1 cellular context compared by ENCODE assay signal in the genomic region with DNA sequence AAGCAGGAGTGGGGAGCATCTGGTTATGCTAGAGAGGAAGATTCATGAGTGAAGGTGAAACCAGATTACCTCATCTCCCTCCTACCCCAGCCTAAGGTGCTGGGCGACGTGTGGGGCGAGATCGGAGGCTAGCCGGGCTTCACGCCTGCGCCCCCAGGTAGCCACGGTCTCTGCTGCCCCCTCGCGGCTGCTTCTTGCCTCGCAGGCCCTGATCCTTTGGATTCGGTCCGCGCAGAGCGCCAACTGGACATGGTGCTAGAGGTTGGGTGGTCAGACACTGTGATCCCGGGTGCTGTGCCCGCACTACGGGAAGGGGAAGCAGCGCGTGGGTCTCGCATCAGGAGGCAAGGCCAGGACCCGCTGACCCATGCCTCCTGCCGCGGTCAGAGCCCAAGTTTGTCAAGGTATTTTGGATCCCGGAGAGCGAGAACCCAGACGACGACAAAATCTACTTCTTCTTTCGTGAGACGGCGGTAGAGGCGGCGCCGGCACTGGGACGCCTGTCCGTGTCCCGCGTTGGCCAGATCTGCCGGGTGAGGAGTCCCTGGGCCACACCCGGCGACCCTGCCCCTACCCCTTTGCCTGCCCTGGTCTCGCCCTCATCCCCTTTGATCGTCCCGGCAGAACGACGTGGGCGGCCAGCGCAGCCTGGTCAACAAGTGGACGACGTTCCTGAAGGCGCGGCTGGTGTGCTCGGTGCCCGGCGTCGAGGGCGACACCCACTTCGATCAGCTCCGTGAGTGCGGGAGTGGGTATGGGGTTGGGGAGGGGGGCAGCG.
TF ChIP-seq lines count a peak whose summit lies in the region.

No MANE protein-coding gene starts in this region.

TF ChIP-seq in HepG2, 621 proteins besides CTCF, POLR2A, EP300 and RAD21 (continued from another document and continues in another):
- TF ChIP-seq ISX (CRISPR knock-in tag; conservative IDR thresholded peaks at IDR 0.05) = no peak
- TF ChIP-seq CCAR2 (optimal IDR thresholded peaks at IDR 0.05; ENCODE audit: low read depth, low read length) = no peak
- peak; percentile 46; the same call in 1 of the 2 replicates for TF ChIP-seq SIX4 (CRISPR knock-in tag; IDR thresholded peaks at IDR 0.05)
- 0 out of 2 replicates have a peak, but pooled peaks have one; percentile 59 for TF ChIP-seq ZNF772 (CRISPR knock-in tag; IDR thresholded peaks at IDR 0.05)
- no peak for TF ChIP-seq MEIS1 (CRISPR knock-in tag; IDR thresholded peaks at IDR 0.05; ENCODE audit: borderline replicate concordance)
- TF ChIP-seq TAF1 (CRISPR knock-in tag; IDR thresholded peaks at IDR 0.05) = no peak
- no peak for TF ChIP-seq TBP (CRISPR knock-in tag; IDR thresholded peaks at IDR 0.05)
- TF ChIP-seq ZNF746 (CRISPR knock-in tag; IDR thresholded peaks at IDR 0.05) = peak; percentile 36; the same call in 1 of the 2 replicates
- TF ChIP-seq, protein P1, sequence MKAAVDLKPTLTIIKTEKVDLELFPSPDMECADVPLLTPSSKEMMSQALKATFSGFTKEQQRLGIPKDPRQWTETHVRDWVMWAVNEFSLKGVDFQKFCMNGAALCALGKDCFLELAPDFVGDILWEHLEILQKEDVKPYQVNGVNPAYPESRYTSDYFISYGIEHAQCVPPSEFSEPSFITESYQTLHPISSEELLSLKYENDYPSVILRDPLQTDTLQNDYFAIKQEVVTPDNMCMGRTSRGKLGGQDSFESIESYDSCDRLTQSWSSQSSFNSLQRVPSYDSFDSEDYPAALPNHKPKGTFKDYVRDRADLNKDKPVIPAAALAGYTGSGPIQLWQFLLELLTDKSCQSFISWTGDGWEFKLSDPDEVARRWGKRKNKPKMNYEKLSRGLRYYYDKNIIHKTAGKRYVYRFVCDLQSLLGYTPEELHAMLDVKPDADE (CRISPR knock-in tag; IDR thresholded peaks at IDR 0.05) = no peak
- no peak for TF ChIP-seq BRD4 (CRISPR knock-in tag; IDR thresholded peaks at IDR 0.05)
- peak; percentile 39 for TF ChIP-seq PHF5A (CRISPR knock-in tag; IDR thresholded peaks at IDR 0.05; ENCODE audit: low read depth, unreplicated experiment)
- peak; percentile 47; the same call in 1 of the 2 replicates for TF ChIP-seq KAT8 (CRISPR knock-in tag; IDR thresholded peaks at IDR 0.05)
- TF ChIP-seq ARNTL (CRISPR knock-in tag; IDR thresholded peaks at IDR 0.05) = no peak
- TF ChIP-seq, protein P2, sequence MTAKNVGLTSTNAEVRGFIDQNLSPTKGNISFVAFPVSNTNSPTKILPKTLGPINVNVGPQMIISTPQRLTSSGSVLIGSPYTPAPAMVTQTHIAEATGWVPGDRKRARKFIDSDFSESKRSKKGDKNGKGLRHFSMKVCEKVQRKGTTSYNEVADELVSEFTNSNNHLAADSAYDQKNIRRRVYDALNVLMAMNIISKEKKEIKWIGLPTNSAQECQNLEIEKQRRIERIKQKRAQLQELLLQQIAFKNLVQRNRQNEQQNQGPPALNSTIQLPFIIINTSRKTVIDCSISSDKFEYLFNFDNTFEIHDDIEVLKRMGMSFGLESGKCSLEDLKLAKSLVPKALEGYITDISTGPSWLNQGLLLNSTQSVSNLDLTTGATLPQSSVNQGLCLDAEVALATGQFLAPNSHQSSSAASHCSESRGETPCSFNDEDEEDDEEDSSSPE (CRISPR knock-in tag; IDR thresholded peaks at IDR 0.05) = no peak
- TF ChIP-seq MAFG (CRISPR knock-in tag; IDR thresholded peaks at IDR 0.05) = no peak
- TF ChIP-seq GTF2F1 (IDR thresholded peaks at IDR 0.05; ENCODE audit: low read length) = no peak
- TF ChIP-seq, protein P3, sequence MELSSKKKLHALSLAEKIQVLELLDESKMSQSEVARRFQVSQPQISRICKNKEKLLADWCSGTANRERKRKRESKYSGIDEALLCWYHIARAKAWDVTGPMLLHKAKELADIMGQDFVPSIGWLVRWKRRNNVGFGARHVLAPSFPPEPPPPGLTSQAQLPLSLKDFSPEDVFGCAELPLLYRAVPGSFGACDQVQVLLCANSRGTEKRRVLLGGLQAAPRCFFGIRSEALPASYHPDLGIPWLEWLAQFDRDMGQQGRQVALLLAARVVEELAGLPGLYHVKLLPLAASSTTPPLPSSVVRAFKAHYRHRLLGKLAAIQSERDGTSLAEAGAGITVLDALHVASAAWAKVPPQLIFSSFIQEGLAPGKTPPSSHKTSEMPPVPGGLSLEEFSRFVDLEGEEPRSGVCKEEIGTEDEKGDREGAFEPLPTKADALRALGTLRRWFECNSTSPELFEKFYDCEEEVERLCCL (CRISPR knock-in tag; IDR thresholded peaks at IDR 0.05; ENCODE audit: borderline replicate concordance) = no peak
- TF ChIP-seq PRPF4 (IDR thresholded peaks at IDR 0.05; ENCODE audit: low read depth, low read length, poor library complexity, severe bottlenecking) = no peak
- TF ChIP-seq SOX6 (IDR thresholded peaks at IDR 0.05) = no peak
- peak; percentile 45; the same call in 1 of the 2 replicates for TF ChIP-seq SOX6 (CRISPR knock-in tag; IDR thresholded peaks at IDR 0.05)
- no peak for TF ChIP-seq RFX3 (CRISPR knock-in tag; IDR thresholded peaks at IDR 0.05)
- TF ChIP-seq, protein P4, sequence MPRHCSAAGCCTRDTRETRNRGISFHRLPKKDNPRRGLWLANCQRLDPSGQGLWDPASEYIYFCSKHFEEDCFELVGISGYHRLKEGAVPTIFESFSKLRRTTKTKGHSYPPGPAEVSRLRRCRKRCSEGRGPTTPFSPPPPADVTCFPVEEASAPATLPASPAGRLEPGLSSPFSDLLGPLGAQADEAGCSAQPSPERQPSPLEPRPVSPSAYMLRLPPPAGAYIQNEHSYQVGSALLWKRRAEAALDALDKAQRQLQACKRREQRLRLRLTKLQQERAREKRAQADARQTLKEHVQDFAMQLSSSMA (CRISPR knock-in tag; IDR thresholded peaks at IDR 0.05) = no peak
- no peak for TF ChIP-seq ZNF547 (CRISPR knock-in tag; IDR thresholded peaks at IDR 0.05)
- no peak for TF ChIP-seq SATB2 (CRISPR knock-in tag; IDR thresholded peaks at IDR 0.05)
- no peak for TF ChIP-seq ATRX (CRISPR knock-in tag; IDR thresholded peaks at IDR 0.05; ENCODE audit: borderline replicate concordance)
- TF ChIP-seq, protein P5, sequence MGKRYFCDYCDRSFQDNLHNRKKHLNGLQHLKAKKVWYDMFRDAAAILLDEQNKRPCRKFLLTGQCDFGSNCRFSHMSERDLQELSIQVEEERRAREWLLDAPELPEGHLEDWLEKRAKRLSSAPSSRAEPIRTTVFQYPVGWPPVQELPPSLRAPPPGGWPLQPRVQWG (CRISPR knock-in tag; IDR thresholded peaks at IDR 0.05; ENCODE audit: borderline replicate concordance, low read depth) = no peak
- TF ChIP-seq ZNF33B (CRISPR knock-in tag; IDR thresholded peaks at IDR 0.05) = no peak
- TF ChIP-seq, protein P6, sequence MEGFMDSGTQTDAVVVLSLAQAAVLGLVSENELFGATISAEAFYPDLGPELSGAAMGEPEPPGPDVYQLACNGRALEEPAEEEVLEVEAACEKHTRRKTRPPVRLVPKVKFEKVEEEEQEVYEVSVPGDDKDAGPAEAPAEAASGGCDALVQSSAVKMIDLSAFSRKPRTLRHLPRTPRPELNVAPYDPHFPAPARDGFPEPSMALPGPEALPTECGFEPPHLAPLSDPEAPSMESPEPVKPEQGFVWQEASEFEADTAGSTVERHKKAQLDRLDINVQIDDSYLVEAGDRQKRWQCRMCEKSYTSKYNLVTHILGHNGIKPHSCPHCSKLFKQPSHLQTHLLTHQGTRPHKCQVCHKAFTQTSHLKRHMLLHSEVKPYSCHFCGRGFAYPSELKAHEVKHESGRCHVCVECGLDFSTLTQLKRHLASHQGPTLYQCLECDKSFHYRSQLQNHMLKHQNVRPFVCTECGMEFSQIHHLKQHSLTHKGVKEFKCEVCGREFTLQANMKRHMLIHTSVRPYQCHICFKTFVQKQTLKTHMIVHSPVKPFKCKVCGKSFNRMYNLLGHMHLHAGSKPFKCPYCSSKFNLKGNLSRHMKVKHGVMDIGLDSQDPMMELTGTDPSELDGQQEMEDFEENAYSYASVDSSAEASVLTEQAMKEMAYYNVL (CRISPR knock-in tag; IDR thresholded peaks at IDR 0.05; ENCODE audit: borderline replicate concordance) = 0 out of 2 replicates have a peak, but pooled peaks have one; percentile 33
- TF ChIP-seq ONECUT2 (CRISPR knock-in tag; IDR thresholded peaks at IDR 0.05) = no peak
- TF ChIP-seq SALL2 (CRISPR knock-in tag; IDR thresholded peaks at IDR 0.05) = no peak; the same call in 1 of the 2 replicates
- no peak for TF ChIP-seq ZNF629 (CRISPR knock-in tag; conservative IDR thresholded peaks at IDR 0.05)
- no peak for TF ChIP-seq RFXANK (CRISPR knock-in tag; IDR thresholded peaks at IDR 0.05)
- peak; percentile 65; the same call in 1 of the 2 replicates for TF ChIP-seq SPEN (CRISPR knock-in tag; IDR thresholded peaks at IDR 0.05; ENCODE audit: low read depth)
- no peak for TF ChIP-seq JARID2 (CRISPR knock-in tag; IDR thresholded peaks at IDR 0.05; ENCODE audit: insufficient replicate concordance)
- TF ChIP-seq ZBTB42 (CRISPR knock-in tag; IDR thresholded peaks at IDR 0.05) = no peak
- TF ChIP-seq JUN (CRISPR knock-in tag; IDR thresholded peaks at IDR 0.05) = 0 out of 2 replicates have a peak, but pooled peaks have one; percentile 21
- no peak for TF ChIP-seq FOXK1 (CRISPR knock-in tag; IDR thresholded peaks at IDR 0.05; ENCODE audit: borderline replicate concordance, low read depth)
- TF ChIP-seq, protein P7, sequence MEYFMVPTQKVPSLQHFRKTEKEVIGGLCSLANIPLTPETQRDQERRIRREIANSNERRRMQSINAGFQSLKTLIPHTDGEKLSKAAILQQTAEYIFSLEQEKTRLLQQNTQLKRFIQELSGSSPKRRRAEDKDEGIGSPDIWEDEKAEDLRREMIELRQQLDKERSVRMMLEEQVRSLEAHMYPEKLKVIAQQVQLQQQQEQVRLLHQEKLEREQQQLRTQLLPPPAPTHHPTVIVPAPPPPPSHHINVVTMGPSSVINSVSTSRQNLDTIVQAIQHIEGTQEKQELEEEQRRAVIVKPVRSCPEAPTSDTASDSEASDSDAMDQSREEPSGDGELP (IDR thresholded peaks at IDR 0.05; ENCODE audit: borderline replicate concordance, low read depth) = no peak
- TF ChIP-seq, protein P8, sequence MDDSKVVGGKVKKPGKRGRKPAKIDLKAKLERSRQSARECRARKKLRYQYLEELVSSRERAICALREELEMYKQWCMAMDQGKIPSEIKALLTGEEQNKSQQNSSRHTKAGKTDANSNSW (CRISPR knock-in tag; IDR thresholded peaks at IDR 0.05; ENCODE audit: borderline replicate concordance) = no peak
- TF ChIP-seq HMGA1 (CRISPR knock-in tag; conservative IDR thresholded peaks at IDR 0.05) = no peak
- peak; percentile 26; the same call in 1 of the 2 replicates for TF ChIP-seq KDM5B (CRISPR knock-in tag; IDR thresholded peaks at IDR 0.05; ENCODE audit: borderline replicate concordance)
- 0 out of 2 replicates have a peak, but pooled peaks have one; percentile 37 for TF ChIP-seq FOSL2 (CRISPR knock-in tag; IDR thresholded peaks at IDR 0.05)
- TF ChIP-seq, protein P9, sequence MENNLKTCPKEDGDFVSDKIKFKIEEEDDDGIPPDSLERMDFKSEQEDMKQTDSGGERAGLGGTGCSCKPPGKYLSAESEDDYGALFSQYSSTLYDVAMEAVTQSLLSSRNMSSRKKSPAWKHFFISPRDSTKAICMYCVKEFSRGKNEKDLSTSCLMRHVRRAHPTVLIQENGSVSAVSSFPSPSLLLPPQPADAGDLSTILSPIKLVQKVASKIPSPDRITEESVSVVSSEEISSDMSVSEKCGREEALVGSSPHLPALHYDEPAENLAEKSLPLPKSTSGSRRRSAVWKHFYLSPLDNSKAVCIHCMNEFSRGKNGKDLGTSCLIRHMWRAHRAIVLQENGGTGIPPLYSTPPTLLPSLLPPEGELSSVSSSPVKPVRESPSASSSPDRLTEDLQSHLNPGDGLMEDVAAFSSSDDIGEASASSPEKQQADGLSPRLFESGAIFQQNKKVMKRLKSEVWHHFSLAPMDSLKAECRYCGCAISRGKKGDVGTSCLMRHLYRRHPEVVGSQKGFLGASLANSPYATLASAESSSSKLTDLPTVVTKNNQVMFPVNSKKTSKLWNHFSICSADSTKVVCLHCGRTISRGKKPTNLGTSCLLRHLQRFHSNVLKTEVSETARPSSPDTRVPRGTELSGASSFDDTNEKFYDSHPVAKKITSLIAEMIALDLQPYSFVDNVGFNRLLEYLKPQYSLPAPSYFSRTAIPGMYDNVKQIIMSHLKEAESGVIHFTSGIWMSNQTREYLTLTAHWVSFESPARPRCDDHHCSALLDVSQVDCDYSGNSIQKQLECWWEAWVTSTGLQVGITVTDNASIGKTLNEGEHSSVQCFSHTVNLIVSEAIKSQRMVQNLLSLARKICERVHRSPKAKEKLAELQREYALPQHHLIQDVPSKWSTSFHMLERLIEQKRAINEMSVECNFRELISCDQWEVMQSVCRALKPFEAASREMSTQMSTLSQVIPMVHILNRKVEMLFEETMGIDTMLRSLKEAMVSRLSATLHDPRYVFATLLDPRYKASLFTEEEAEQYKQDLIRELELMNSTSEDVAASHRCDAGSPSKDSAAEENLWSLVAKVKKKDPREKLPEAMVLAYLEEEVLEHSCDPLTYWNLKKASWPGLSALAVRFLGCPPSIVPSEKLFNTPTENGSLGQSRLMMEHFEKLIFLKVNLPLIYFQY (CRISPR knock-in tag; IDR thresholded peaks at IDR 0.05; ENCODE audit: borderline replicate concordance) = 0 out of 2 replicates have a peak, but pooled peaks have one; percentile 47
- no peak; the same call in 1 of the 2 replicates for TF ChIP-seq ZNF451 (CRISPR knock-in tag; IDR thresholded peaks at IDR 0.05)
- 0 out of 2 replicates have a peak, but pooled peaks have one; percentile 23 for TF ChIP-seq BHLHE40 (IDR thresholded peaks at IDR 0.05; ENCODE audit: low read length)
- TF ChIP-seq ZBTB21 (CRISPR knock-in tag; IDR thresholded peaks at IDR 0.05) = no peak
- TF ChIP-seq, protein P10, sequence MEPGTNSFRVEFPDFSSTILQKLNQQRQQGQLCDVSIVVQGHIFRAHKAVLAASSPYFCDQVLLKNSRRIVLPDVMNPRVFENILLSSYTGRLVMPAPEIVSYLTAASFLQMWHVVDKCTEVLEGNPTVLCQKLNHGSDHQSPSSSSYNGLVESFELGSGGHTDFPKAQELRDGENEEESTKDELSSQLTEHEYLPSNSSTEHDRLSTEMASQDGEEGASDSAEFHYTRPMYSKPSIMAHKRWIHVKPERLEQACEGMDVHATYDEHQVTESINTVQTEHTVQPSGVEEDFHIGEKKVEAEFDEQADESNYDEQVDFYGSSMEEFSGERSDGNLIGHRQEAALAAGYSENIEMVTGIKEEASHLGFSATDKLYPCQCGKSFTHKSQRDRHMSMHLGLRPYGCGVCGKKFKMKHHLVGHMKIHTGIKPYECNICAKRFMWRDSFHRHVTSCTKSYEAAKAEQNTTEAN (CRISPR knock-in tag; conservative IDR thresholded peaks at IDR 0.05) = no peak
- TF ChIP-seq IKZF4 (CRISPR knock-in tag; IDR thresholded peaks at IDR 0.05; ENCODE audit: borderline replicate concordance, low read depth, not compliant biosample characterization) = no peak
- TF ChIP-seq ZNF496 (CRISPR knock-in tag; IDR thresholded peaks at IDR 0.05; ENCODE audit: insufficient replicate concordance) = no peak
- TF ChIP-seq RXRB (CRISPR knock-in tag; IDR thresholded peaks at IDR 0.05; ENCODE audit: borderline replicate concordance) = peak; percentile 68; the same call in 1 of the 2 replicates
- peak; percentile 57; the same call in 1 of the 2 replicates for TF ChIP-seq ZFP1 (CRISPR knock-in tag; IDR thresholded peaks at IDR 0.05)
- no peak for TF ChIP-seq NR2F2 (IDR thresholded peaks at IDR 0.05; ENCODE audit: borderline replicate concordance, low read depth)
- TF ChIP-seq HDAC1 (CRISPR knock-in tag; IDR thresholded peaks at IDR 0.05) = peak; percentile 57
- no peak for TF ChIP-seq XBP1 (CRISPR knock-in tag; IDR thresholded peaks at IDR 0.05)
